ENCODE assay signal across 1 cellular context in genomic region chr2:218671654-218672566, GRCh38.
TF ChIP-seq lines count a peak whose summit lies in the region.

TSS of gene RNF25 (minus strand) at chr2:218672002. CDS start at chr2:218671970, 32 bp downstream.
TSS of gene STK36 (plus strand) at chr2:218672086. CDS start at chr2:218672830, 744 bp downstream.

TF ChIP-seq in HEK293, 187 proteins besides CTCF, POLR2A, EP300 and RAD21 (continued from another document):
- TF ChIP-seq ZNF518A (tag by site-specific recombination; conservative IDR thresholded peaks at IDR 0.05; ENCODE audit: low read depth) (peak; percentile 57), ZBTB11 (tag by site-specific recombination; conservative IDR thresholded peaks at IDR 0.05; ENCODE audit: low read depth) (peak; percentile 97), SP2 (tag by site-specific recombination; IDR thresholded peaks at IDR 0.05) (peak; percentile 80), ZNF76 (tag by site-specific recombination; IDR thresholded peaks at IDR 0.05; ENCODE audit: borderline replicate concordance, low read depth) (peak; percentile 16; the same call in 1 of the 2 replicates), KLF8 (tag by site-specific recombination; IDR thresholded peaks at IDR 0.05) (peak; percentile 42; the same call in 1 of the 2 replicates), ZBTB49 (tag by site-specific recombination; IDR thresholded peaks at IDR 0.05; ENCODE audit: low read depth) (no peak), KLF16 (tag by site-specific recombination; IDR thresholded peaks at IDR 0.05) (peak; percentile 21; the same call in 1 of the 2 replicates), ZFHX2 (tag by site-specific recombination; conservative IDR thresholded peaks at IDR 0.05) (peak; percentile 24; the same call in 1 of the 2 replicates), REPIN1 (tag by site-specific recombination; IDR thresholded peaks at IDR 0.05; ENCODE audit: low read depth) (no peak), ZNF426 (tag by site-specific recombination; IDR thresholded peaks at IDR 0.05) (no peak), PRDM10 (tag by site-specific recombination; IDR thresholded peaks at IDR 0.05) (peak; percentile 96), SP7 (tag by site-specific recombination; IDR thresholded peaks at IDR 0.05) (peak; percentile 54; the same call in 1 of the 2 replicates), ZNF639 (tag by site-specific recombination; IDR thresholded peaks at IDR 0.05) (0 out of 2 replicates have a peak, but pooled peaks have one; percentile 39), ZNF24 (tag by site-specific recombination; IDR thresholded peaks at IDR 0.05) (peak; percentile 24; the same call in 1 of the 2 replicates), ZBTB48 (tag by site-specific recombination; IDR thresholded peaks at IDR 0.05) (peak; percentile 41; the same call in 1 of the 2 replicates), ELK4 (IDR thresholded peaks at IDR 0.05; ENCODE audit: borderline replicate concordance, low read depth, low read length) (0 out of 2 replicates have a peak, but pooled peaks have one; percentile 68), ZNF366 (tag by site-specific recombination; conservative IDR thresholded peaks at IDR 0.05) (peak; percentile 69), ZNF341 (tag by site-specific recombination; IDR thresholded peaks at IDR 0.05; ENCODE audit: low read depth) (peak; percentile 77), ZBTB44 (tag by site-specific recombination; IDR thresholded peaks at IDR 0.05) (no peak), ZNF335 (tag by site-specific recombination; conservative IDR thresholded peaks at IDR 0.05) (peak; percentile 100), KLF7 (tag by site-specific recombination; IDR thresholded peaks at IDR 0.05; ENCODE audit: borderline replicate concordance) (no peak), ZNF654 (tag by site-specific recombination; IDR thresholded peaks at IDR 0.05; ENCODE audit: low read depth) (no peak), GLIS1 (tag by site-specific recombination; IDR thresholded peaks at IDR 0.05) (peak; percentile 18; the same call in 1 of the 2 replicates), ZNF704 (tag by site-specific recombination; IDR thresholded peaks at IDR 0.05) (0 out of 2 replicates have a peak, but pooled peaks have one; percentile 17), ZNF768 (tag by site-specific recombination; IDR thresholded peaks at IDR 0.05) (no peak), YY1 (tag by site-specific recombination; IDR thresholded peaks at IDR 0.05) (peak; percentile 73; the same call in 1 of the 2 replicates), ZNF629 (tag by site-specific recombination; IDR thresholded peaks at IDR 0.05) (0 out of 2 replicates have a peak, but pooled peaks have one; percentile 32), HOXD13 (CRISPR knock-in tag; IDR thresholded peaks at IDR 0.05; ENCODE audit: borderline replicate concordance) (0 out of 2 replicates have a peak, but pooled peaks have one; percentile 8), ZBTB17 (tag by site-specific recombination; IDR thresholded peaks at IDR 0.05) (peak; percentile 86), ZEB2 (tag by site-specific recombination; IDR thresholded peaks at IDR 0.05) (0 out of 2 replicates have a peak, but pooled peaks have one; percentile 36), SP3 (tag by site-specific recombination; IDR thresholded peaks at IDR 0.05) (peak; percentile 25; the same call in 1 of the 2 replicates), ZNF391 (tag by site-specific recombination; IDR thresholded peaks at IDR 0.05; ENCODE audit: borderline replicate concordance, low read depth) (0 out of 2 replicates have a peak, but pooled peaks have one; percentile 50), ZNF501 (tag by site-specific recombination; IDR thresholded peaks at IDR 0.05) (peak; percentile 73), ZNF394 (tag by site-specific recombination; IDR thresholded peaks at IDR 0.05; ENCODE audit: borderline replicate concordance) (0 out of 2 replicates have a peak, but pooled peaks have one; percentile 12)
